In the genomic region with DNA sequence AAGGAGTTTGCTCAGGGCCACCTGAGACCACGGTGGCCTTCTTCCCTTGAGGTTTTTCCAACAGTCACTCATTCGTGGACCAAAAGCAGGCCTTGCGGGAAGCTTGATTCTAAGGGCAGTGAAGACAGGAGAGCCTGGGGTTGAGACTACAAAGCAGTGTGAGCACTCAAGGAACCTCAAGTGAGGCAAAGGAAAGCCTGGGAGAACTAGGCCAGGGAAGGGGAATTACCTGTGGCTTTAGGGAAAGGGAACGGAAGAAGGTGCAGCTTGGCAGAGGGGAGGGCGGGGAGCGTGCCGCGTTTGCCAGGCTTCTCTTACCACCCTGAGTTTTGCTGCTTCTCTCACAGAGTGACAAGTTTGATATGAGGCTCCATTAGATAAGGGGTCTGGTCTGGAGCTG, we compare ENCODE assay signal across 21 cellular contexts.
"Had no signal": no experiment of that assay in that cellular context is flagged by ENCODE, and none has a peak within 500 bp of the region (broad histone marks: within the 10 kb centered on the region; RNA-seq: fewer than 3 reads in every experiment).

No MANE protein-coding gene starts in this region.

- H3K27me3 ChIP-seq: brain microvascular endothelial cell, esophagus squamous epithelium, hepatocyte, right atrium auricular region, stomach, testis had no signal

- H3K4me3 Mint-ChIP-seq: activated naive CD4-positive, alpha-beta T cell treated with anti-CD3 and anti-CD28 coated beads, Interleukin-2, amount 10 ng/mL, durations not matched to agents 7 days and 5 days; naive thymus-derived CD8-positive, alpha-beta T cell had no signal

- H3K27ac Mint-ChIP-seq: activated naive CD4-positive, alpha-beta T cell treated with anti-CD3 and anti-CD28 coated beads, Interleukin-2, amount 10 ng/mL, durations not matched to agents 7 days and 5 days had no signal

- H3K4me2 ChIP-seq: hepatocyte had no signal

- DNase-seq: activated CD8-positive, alpha-beta memory T cell treated with anti-CD3 and anti-CD28 coated beads for 24 hours; activated naive CD4-positive, alpha-beta T cell treated with anti-CD3 and anti-CD28 coated beads, Interleukin-2, amount 10 ng/mL, durations not matched to agents 7 days and 5 days; anterior cingulate cortex; brain microvascular endothelial cell; cortex of kidney; effector CD8-positive, alpha-beta T cell; esophagus squamous epithelium; mucosa of descending colon; posterior cingulate gyrus; stimulated activated CD4-positive, alpha-beta T cell treated with anti-CD3 and anti-CD28 coated beads, Interleukin-4, amount 100 ng/mL, for 4 hours; stimulated activated CD8-positive, alpha-beta memory T cell treated with anti-CD3 and anti-CD28 coated beads, Interleukin-4, amount 100 ng/mL, for 48 hours; stomach; testis had no signal

- H3K4me1 ChIP-seq: testis had no signal

- H3K9me3 ChIP-seq: esophagus squamous epithelium, mucosa of descending colon, right atrium auricular region, stomach, testis had no signal

- H3K9me3 Mint-ChIP-seq: activated naive CD4-positive, alpha-beta T cell treated with anti-CD3 and anti-CD28 coated beads, Interleukin-2, amount 10 ng/mL, durations not matched to agents 7 days and 5 days; activated T-helper 2 cell treated with anti-CD3 and anti-CD28 coated beads, Interferon-gamma antibody, Interleukin-2, Interleukin-4, amounts not matched to agents 10 μg/mL and 5 μg/mL and 100 μg/mL, durations not matched to agents 14 hours and 24 hours and 36 hours; naive thymus-derived CD8-positive, alpha-beta T cell had no signal

- H3K4me3 ChIP-seq: esophagus squamous epithelium, hepatocyte, mucosa of descending colon, right atrium auricular region, SK-N-MC, skin epidermis, stomach, testis had no signal

- H3K79me2 ChIP-seq: hepatocyte had no signal

- H3K27ac ChIP-seq: brain microvascular endothelial cell, hepatocyte, right atrium auricular region, SK-N-MC, skin epidermis, stomach, testis, VCaP had no signal

- ATAC-seq: left lobe of liver; mucosa of descending colon; naive thymus-derived CD8-positive, alpha-beta T cell had no signal

- H2AFZ ChIP-seq: hepatocyte had no signal

- H3K27me3 Mint-ChIP-seq: activated naive CD4-positive, alpha-beta T cell treated with anti-CD3 and anti-CD28 coated beads, Interleukin-2, amount 10 ng/mL, durations not matched to agents 7 days and 5 days; naive thymus-derived CD8-positive, alpha-beta T cell had no signal
